In genomic region chr1:47533176-47534039, GRCh38 we compare ENCODE assay signal across 8 cellular contexts.
A peak's percentile ranks its signal among the peaks of the same experiment; 100 is the strongest.
DNase-seq lines count a peak whose midpoint lies in the region; ATAC-seq and TF ChIP-seq lines count a peak whose summit lies in the region.

No MANE protein-coding gene starts in this region.

- no peak for ATAC-seq in HG02798 (IDR thresholded peaks at IDR 0.05; ENCODE audit: poor library complexity, unreplicated experiment)

- H3K36me3 ChIP-seq in stomach smooth muscle (ENCODE audit: control insufficient read depth in 2 of 2, insufficient read depth in 2 of 2, low read length in 2 of 2), result no peaks in the 10 kb centered on the region

- DNase-seq in DMS153 (lab: John Stamatoyannopoulos, UW), result peak; percentile 50
- peak; percentile 45 for DNase-seq in NCI-H2107 treated with DMSO at 0.1 percent for 48 hours (lab: John Stamatoyannopoulos, UW; ENCODE audit: unreplicated experiment)
- DNase-seq in dermis microvascular lymphatic vessel endothelial cell (ENCODE audit: low read depth in 2 of 2), result peak; percentile 29 to 47
- DNase-seq in lower leg skin (ENCODE audit: low spot score in 2 of 2), result peak in 1 of 2 donors; percentile 87
- no peak for DNase-seq in G401 (ENCODE audit: low spot score)
- no peak for DNase-seq in GM10266 (ENCODE audit: extremely low spot score)

- H3K4me3 ChIP-seq in lower leg skin (ENCODE audit: low read depth, poor library complexity, severe bottlenecking) (peak overlapping the region; percentile 18), stomach smooth muscle (ENCODE audit: low read length in 2 of 2) (peak overlapping the region; percentile 55 to 75)

- H3K27me3 ChIP-seq in stomach smooth muscle (ENCODE audit: control insufficient read depth in 1 of 2, insufficient read depth in 2 of 2, low read length in 2 of 2), result peaks cover 2 to 9% of the 10 kb centered on the region in 2 donors

- no peak for TF ChIP-seq POLR2A in lower leg skin (IDR thresholded peaks at IDR 0.05)

- TF ChIP-seq CTCF in lower leg skin (IDR thresholded peaks at IDR 0.05) (no peak), GM10266 (IDR thresholded peaks at IDR 0.05; ENCODE audit: control insufficient read depth, insufficient read depth, low read depth, missing control alignments) (no peak)

- H3K9me3 ChIP-seq in stomach smooth muscle (ENCODE audit: control insufficient read depth in 2 of 2, low read length in 2 of 2), result peaks cover 4 to 7% of the 10 kb centered on the region in 2 donors

- in situ Hi-C loops in G401 (cut with HindIII; ENCODE audit: low sequenced_read_pairs), result no loop called here

- peak overlapping the region; percentile 10 to 58 for H3K9ac ChIP-seq in stomach smooth muscle (ENCODE audit: low read length in 2 of 2)

- WGBS in lower leg skin, 2 donors, result 7 to 10% methylated on average over 56 to 57 of the region's 57 CpGs

- peaks cover 8% of the 10 kb centered on the region for H3K4me1 ChIP-seq in stomach smooth muscle (ENCODE audit: control insufficient read depth, insufficient read depth, low read length)

- intact Hi-C loops in lower leg skin (cut with DNase I; ENCODE audit: low total_unique reads), result no loop called here

- no peak overlapping the region for H3K27ac ChIP-seq in stomach smooth muscle (ENCODE audit: low read length)

Comparison
In these comparisons a context has a peak if more than half of its experiments do, and no peak if none do; other contexts are left out.
1. DNase-seq: peak in DMS153 (single experiment), NCI-H2107 treated with DMSO at 0.1 percent for 48 hours (single experiment) and dermis microvascular lymphatic vessel endothelial cell (2 of 2); none in G401 (single experiment) and GM10266 (single experiment).